11 cellular contexts compared by ENCODE assay signal in genomic region chr3:186788482-186789370, GRCh38. TPM values are rescaled to one million over a fixed set of nuclear protein-coding genes. Genes with fewer than 3 reads are reported as not detected.
DNase-seq lines count a peak whose midpoint lies in the region; ATAC-seq and TF ChIP-seq lines count a peak whose summit lies in the region.
"Had no signal": no experiment of that assay in that cellular context is flagged by ENCODE, and none has a peak within 500 bp of the region (broad histone marks: within the 10 kb centered on the region; RNA-seq: fewer than 3 reads in every experiment).

No MANE protein-coding gene starts in this region.

- no peak for ATAC-seq in activated T-cell treated with anti-CD3 and anti-CD28 coated beads, Interleukin-2, amount 50 U/mL, for 72 hours (replicated peaks in 1 of 2)
- no peak for ATAC-seq in central memory CD8-positive, alpha-beta T cell (replicated peaks; ENCODE audit: extremely low read depth, poor library complexity, severe bottlenecking)
- no peak for ATAC-seq in stimulated activated effector memory CD8-positive, alpha-beta T cell treated with anti-CD3 and anti-CD28 coated beads, Interleukin-12 subunit alpha, Interleukin-12 subunit beta, amount 100 ng/mL, for 72 hours

- in situ Hi-C loops in HAP-1 (cut with MboI; ENCODE audit: low sequenced_read_pairs) = no loop called here

- H3K27me3 Mint-ChIP-seq in activated T-cell treated with anti-CD3 and anti-CD28 coated beads, Interleukin-2, amount 50 U/mL, for 72 hours (ENCODE audit: low read depth) = no peaks in the 10 kb centered on the region
- no peaks in the 10 kb centered on the region for H3K27me3 Mint-ChIP-seq in central memory CD8-positive, alpha-beta T cell

- DNase-seq in activated T-cell treated with anti-CD3 and anti-CD28 coated beads, Interleukin-2, amount 50 U/mL, for 72 hours = no peak
- DNase-seq in activated T-cell treated with anti-CD3 and anti-CD28 coated beads, Interleukin-2, amount 50 U/mL, for 1 hour = no peak
- DNase-seq in MM.1S = no peak
- DNase-seq in central memory CD8-positive, alpha-beta T cell (ENCODE audit: low spot score in 2 of 2) = no peak
- DNase-seq in stimulated activated effector memory CD8-positive, alpha-beta T cell treated with anti-CD3 and anti-CD28 coated beads, Interleukin-12 subunit alpha, Interleukin-12 subunit beta, amount 100 ng/mL, for 72 hours (ENCODE audit: low spot score in 2 of 2) = no peak
- DNase-seq in BE2C = no peak
- no peak for DNase-seq in HAP-1 (ENCODE audit: low spot score in 2 of 2)
- no peak for DNase-seq in effector memory CD4-positive, alpha-beta T cell
- DNase-seq: dermis blood vessel endothelial cell, NCI-H345, spleen had no signal

- H4K20me1 ChIP-seq in MM.1S (ENCODE audit: insufficient read depth, low read length) = peaks cover 75% of the 10 kb centered on the region

- H3K4me1 ChIP-seq in MM.1S (ENCODE audit: low read length) = peaks cover 19% of the 10 kb centered on the region
- H3K4me1 ChIP-seq in BE2C = peaks cover 14% of the 10 kb centered on the region
- H3K4me1 ChIP-seq in HAP-1 = peaks cover 32% of the 10 kb centered on the region
- peaks cover 29% of the 10 kb centered on the region for H3K4me1 ChIP-seq in effector memory CD4-positive, alpha-beta T cell (ENCODE audit: control insufficient read depth, insufficient read depth, low read length, poor library complexity, severe bottlenecking)

- H3K9me3 ChIP-seq in MM.1S (replicated peaks; ENCODE audit: insufficient read depth, low read length) (no peaks in the 10 kb centered on the region), BE2C (no peaks in the 10 kb centered on the region), HAP-1 (no peaks in the 10 kb centered on the region; the same call in 1 of the 2 replicates)
- no peaks in the 10 kb centered on the region for H3K9me3 ChIP-seq in effector memory CD4-positive, alpha-beta T cell (ENCODE audit: control insufficient read depth, low read length)
- H3K9me3 ChIP-seq: spleen had no signal

- no peak overlapping the region for H3K27ac ChIP-seq in MM.1S (ENCODE audit: low read length)
- no peak overlapping the region for H3K27ac ChIP-seq in effector memory CD4-positive, alpha-beta T cell (ENCODE audit: insufficient read depth, low read length, poor library complexity, severe bottlenecking)

- H3K36me3 Mint-ChIP-seq in activated T-cell treated with anti-CD3 and anti-CD28 coated beads, Interleukin-2, amount 50 U/mL, for 72 hours (ENCODE audit: insufficient read depth in 2 of 2) = peaks cover 43 to 79% of the 10 kb centered on the region in 2 donors
- peaks cover 82% of the 10 kb centered on the region for H3K36me3 Mint-ChIP-seq in central memory CD8-positive, alpha-beta T cell (ENCODE audit: insufficient read depth)
- H3K36me3 Mint-ChIP-seq in stimulated activated effector memory CD8-positive, alpha-beta T cell treated with anti-CD3 and anti-CD28 coated beads, Interleukin-12 subunit alpha, Interleukin-12 subunit beta, amount 100 ng/mL, for 72 hours = peaks cover 100% of the 10 kb centered on the region

- no peaks in the 10 kb centered on the region for H3K9me2 ChIP-seq in MM.1S (replicated peaks; ENCODE audit: insufficient read depth, low read length)

- peak overlapping the region; percentile 99 for H3K27ac Mint-ChIP-seq in activated T-cell treated with anti-CD3 and anti-CD28 coated beads, Interleukin-2, amount 50 U/mL, for 72 hours
- H3K27ac Mint-ChIP-seq in central memory CD8-positive, alpha-beta T cell (ENCODE audit: low read depth) = peak overlapping the region; percentile 100
- peak overlapping the region; percentile 100 for H3K27ac Mint-ChIP-seq in stimulated activated effector memory CD8-positive, alpha-beta T cell treated with anti-CD3 and anti-CD28 coated beads, Interleukin-12 subunit alpha, Interleukin-12 subunit beta, amount 100 ng/mL, for 72 hours

- H3K27me3 ChIP-seq in MM.1S (replicated peaks; ENCODE audit: insufficient read depth, low read length) = no peaks in the 10 kb centered on the region
- no peaks in the 10 kb centered on the region; the same call in 1 of the 2 replicates for H3K27me3 ChIP-seq in BE2C
- H3K27me3 ChIP-seq in HAP-1 (ENCODE audit: low read depth) = no peaks in the 10 kb centered on the region
- H3K27me3 ChIP-seq in effector memory CD4-positive, alpha-beta T cell (replicated peaks; ENCODE audit: control insufficient read depth, insufficient read depth, low read length, poor library complexity, severe bottlenecking) = no peaks in the 10 kb centered on the region
- H3K27me3 ChIP-seq: spleen had no signal

- no peak overlapping the region for H2AFZ ChIP-seq in MM.1S (ENCODE audit: low read length)

- peaks cover 97% of the 10 kb centered on the region for H3F3A ChIP-seq in MM.1S (ENCODE audit: insufficient read depth, low read length)

- H3K4me1 Mint-ChIP-seq in activated T-cell treated with anti-CD3 and anti-CD28 coated beads, Interleukin-2, amount 50 U/mL, for 72 hours (ENCODE audit: low read depth) = peaks cover 69% of the 10 kb centered on the region
- peaks cover 60% of the 10 kb centered on the region for H3K4me1 Mint-ChIP-seq in central memory CD8-positive, alpha-beta T cell
- peaks cover 54% of the 10 kb centered on the region for H3K4me1 Mint-ChIP-seq in stimulated activated effector memory CD8-positive, alpha-beta T cell treated with anti-CD3 and anti-CD28 coated beads, Interleukin-12 subunit alpha, Interleukin-12 subunit beta, amount 100 ng/mL, for 72 hours

- H3K9ac ChIP-seq in MM.1S (ENCODE audit: low read length) = no peak overlapping the region

- H3K79me2 ChIP-seq in MM.1S (ENCODE audit: low read length) = peaks cover 55% of the 10 kb centered on the region

- H3K4me2 ChIP-seq in MM.1S (ENCODE audit: low read depth, low read length) = 0 out of 2 replicates have a peak overlapping the region, but pooled peaks have one; percentile 1

- no peaks in the 10 kb centered on the region for H3K9me3 Mint-ChIP-seq in activated T-cell treated with anti-CD3 and anti-CD28 coated beads, Interleukin-2, amount 50 U/mL, for 72 hours
- H3K9me3 Mint-ChIP-seq in central memory CD8-positive, alpha-beta T cell = no peaks in the 10 kb centered on the region
- H3K9me3 Mint-ChIP-seq in stimulated activated effector memory CD8-positive, alpha-beta T cell treated with anti-CD3 and anti-CD28 coated beads, Interleukin-12 subunit alpha, Interleukin-12 subunit beta, amount 100 ng/mL, for 72 hours = no peaks in the 10 kb centered on the region

- H3K36me3 ChIP-seq in MM.1S (replicated peaks; ENCODE audit: insufficient read depth, low read length) (peaks cover 55% of the 10 kb centered on the region), BE2C (peaks cover 97% of the 10 kb centered on the region), HAP-1 (replicated peaks) (peaks cover 97% of the 10 kb centered on the region)
- peaks cover 58% of the 10 kb centered on the region for H3K36me3 ChIP-seq in effector memory CD4-positive, alpha-beta T cell (ENCODE audit: control insufficient read depth, insufficient read depth, low read length)

- no peak overlapping the region for H3K4me3 ChIP-seq in MM.1S (ENCODE audit: low read length)
- H3K4me3 ChIP-seq in BE2C (ENCODE audit: low read depth, low read length) = no peak overlapping the region; the same call in 1 of the 2 replicates
- no peak overlapping the region for H3K4me3 ChIP-seq in HAP-1
- H3K4me3 ChIP-seq in effector memory CD4-positive, alpha-beta T cell (ENCODE audit: insufficient read depth, low read depth, low read length, poor library complexity, severe bottlenecking) = no peak overlapping the region

- TF ChIP-seq CTCF in MM.1S (IDR thresholded peaks at IDR 0.05; ENCODE audit: low read length) (no peak), BE2C (IDR thresholded peaks at IDR 0.05; ENCODE audit: low read depth, low read length) (no peak)

- peak overlapping the region; percentile 92 to 97 for H3K4me3 Mint-ChIP-seq in activated T-cell treated with anti-CD3 and anti-CD28 coated beads, Interleukin-2, amount 50 U/mL, for 72 hours
- H3K4me3 Mint-ChIP-seq in central memory CD8-positive, alpha-beta T cell = peak overlapping the region; percentile 97
- H3K4me3 Mint-ChIP-seq in stimulated activated effector memory CD8-positive, alpha-beta T cell treated with anti-CD3 and anti-CD28 coated beads, Interleukin-12 subunit alpha, Interleukin-12 subunit beta, amount 100 ng/mL, for 72 hours = peak overlapping the region; percentile 96

RNA-seq across cellular contexts. Expression of gene EIF4A2, which starts 5.3 kb away (rescaled TPM):
- total RNA-seq in activated T-cell treated with anti-CD3 and anti-CD28 coated beads, Interleukin-2, amount 50 U/mL, for 72 hours = 100 to 1,000 TPM; 353 to 492 TPM
- polyA plus RNA-seq in BE2C (2012; ENCODE audit: insufficient read depth, insufficient read length, low read depth) = 209 TPM

RNA-seq across cellular contexts. Expression of gene RFC4, which starts 17.6 kb away (rescaled TPM):
- total RNA-seq in activated T-cell treated with anti-CD3 and anti-CD28 coated beads, Interleukin-2, amount 50 U/mL, for 72 hours = 100 to 1,000 TPM; 112 to 141 TPM
- polyA plus RNA-seq in BE2C (2012; ENCODE audit: insufficient read depth, insufficient read length, low read depth) = 18.8 TPM

RNA-seq across cellular contexts. Expression of gene ADIPOQ, which starts 53.8 kb away (rescaled TPM):
- total RNA-seq in activated T-cell treated with anti-CD3 and anti-CD28 coated beads, Interleukin-2, amount 50 U/mL, for 72 hours = under 1 TPM in 1 of 2 donors, not detected in 1; 0.05 TPM
- polyA plus RNA-seq in BE2C (2012; ENCODE audit: insufficient read depth, insufficient read length, low read depth) = 0.09 TPM
- total RNA-seq: dermis blood vessel endothelial cell had no signal
